ENCODE assay signal across 8 cellular contexts in genomic region chr10:86668297-86669165, GRCh38. TPM values are rescaled to one million over a fixed set of nuclear protein-coding genes. Genes with fewer than 3 reads are reported as not detected.
DNase-seq lines count a peak whose midpoint lies in the region; ATAC-seq and TF ChIP-seq lines count a peak whose summit lies in the region.

Gene LDB3 (plus strand): TSS chr10:86668511. CDS start chr10:86668692, 181 bp downstream.

- peak; percentile 4 for ATAC-seq in sciatic nerve

- H3K27me3 ChIP-seq in dorsolateral prefrontal cortex, result no peaks in the 10 kb centered on the region

- intact Hi-C loops in dorsolateral prefrontal cortex (cut with DNase I), result no loop called here
- intact Hi-C loops in sciatic nerve (cut with DNase I), result no loop called here

- TF ChIP-seq CTCF in dorsolateral prefrontal cortex (IDR thresholded peaks at IDR 0.05 in 54 of 56, conservative IDR thresholded peaks at IDR 0.05 in 2 of 56; ENCODE audit: low read depth in 1 of 56, partially characterized antibody in 56 of 56), result no peak

- DNase-seq in NCI-H1417 (lab: John Stamatoyannopoulos, UW) (peak; percentile 37 to 84 (median 68)), NCI-H1417 treated with DMSO at 0.1 percent for 48 hours (lab: John Stamatoyannopoulos, UW) (no peak), NCI-H1436 (lab: John Stamatoyannopoulos, UW) (peak; percentile 56), dorsolateral prefrontal cortex (no peak), sciatic nerve (ENCODE audit: low spot score) (no peak), cerebellum (ENCODE audit: low spot score) (no peak), SIG-M5 (lab: John Stamatoyannopoulos, UW) (no peak), HUDEP-2 (lab: John Stamatoyannopoulos, UW; ENCODE audit: unreplicated experiment in 76 of 76) (no peak)

- H3K27ac ChIP-seq in dorsolateral prefrontal cortex, result peak within 1 kb of the TSS; percentile 5 to 100 (median 97)

- H3K4me3 ChIP-seq in dorsolateral prefrontal cortex, result peak within 1 kb of the TSS in 58 of 59 donors; percentile 4 to 68 (median 44)

RNA-seq across cellular contexts. Expression of gene LDB3, which starts in this region (rescaled TPM):
- total RNA-seq in dorsolateral prefrontal cortex (10 to 100 TPM in 105 of 120 experiments, 1 to 10 TPM in 15; 3.8 to 94.4 (median 22.6) TPM), sciatic nerve (4.9 TPM), cerebellum (0.27 TPM)

Comparison
In these comparisons a context has a peak if more than half of its experiments do, and no peak if none do; other contexts are left out.
1. DNase-seq: peak in NCI-H1417 (3 of 3) and NCI-H1436 (single experiment); none in NCI-H1417 treated with DMSO at 0.1 percent for 48 hours (single experiment), dorsolateral prefrontal cortex (0 of 10), sciatic nerve (single experiment), cerebellum (single experiment), SIG-M5 (single experiment) and HUDEP-2 (0 of 76).